ENCODE assay signal across 21 cellular contexts in genomic region chrX:75963774-75964173, GRCh38.
"Had no signal": no experiment of that assay in that cellular context is flagged by ENCODE, and none has a peak within 500 bp of the region (broad histone marks: within the 10 kb centered on the region; RNA-seq: fewer than 3 reads in every experiment).

No MANE protein-coding gene starts in this region.

- DNase-seq: activated CD4-positive, alpha-beta T cell treated with anti-CD3 and anti-CD28 coated beads for 1 hour; activated CD4-positive, alpha-beta T cell treated with anti-CD3 and anti-CD28 coated beads for 4 hours; activated CD4-positive, alpha-beta T cell treated with anti-CD3 and anti-CD28 coated beads, Interleukin-2, amount 50 U/mL, for 1 hour; activated CD4-positive, alpha-beta T cell treated with anti-CD3 and anti-CD28 coated beads, Interleukin-2, amount 50 U/mL, for 48 hours; activated CD8-positive, alpha-beta memory T cell treated with anti-CD3 and anti-CD28 coated beads, Interleukin-2, amount 10 ng/mL, durations not matched to agents 7 days and 5 days; activated CD8-positive, alpha-beta memory T cell treated with anti-CD3 and anti-CD28 coated beads, Interleukin-2, amount 50 U/mL, for 4 hours; activated CD8-positive, alpha-beta T cell treated with anti-CD3 and anti-CD28 coated beads, Interleukin-2, amount 10 ng/mL, durations not matched to agents 7 days and 5 days; activated effector memory CD4-positive, alpha-beta T cell treated with anti-CD3 and anti-CD28 coated beads, Interleukin-2, amount 50 U/mL, for 16 hours; activated naive CD4-positive, alpha-beta T cell treated with anti-CD3 and anti-CD28 coated beads for 36 hours; activated naive CD8-positive, alpha-beta T cell treated with anti-CD3 and anti-CD28 coated beads for 36 hours; activated naive CD8-positive, alpha-beta T cell treated with anti-CD3 and anti-CD28 coated beads, Interleukin-2, amount 50 U/mL, for 24 hours; activated T-cell treated with anti-CD3 and anti-CD28 coated beads, Interleukin-2, amount 50 U/mL, for 1 hour; activated T-cell treated with anti-CD3 and anti-CD28 coated beads, Interleukin-2, amount 50 U/mL, for 48 hours; central memory CD4-positive, alpha-beta T cell; cerebellar nuclear complex; colonic mucosa; effector CD8-positive, alpha-beta T cell; esophagus squamous epithelium; foreskin melanocyte; heart right ventricle; T-helper 2 cell had no signal
